ENCODE assay signal across 8 cellular contexts in the genomic region with DNA sequence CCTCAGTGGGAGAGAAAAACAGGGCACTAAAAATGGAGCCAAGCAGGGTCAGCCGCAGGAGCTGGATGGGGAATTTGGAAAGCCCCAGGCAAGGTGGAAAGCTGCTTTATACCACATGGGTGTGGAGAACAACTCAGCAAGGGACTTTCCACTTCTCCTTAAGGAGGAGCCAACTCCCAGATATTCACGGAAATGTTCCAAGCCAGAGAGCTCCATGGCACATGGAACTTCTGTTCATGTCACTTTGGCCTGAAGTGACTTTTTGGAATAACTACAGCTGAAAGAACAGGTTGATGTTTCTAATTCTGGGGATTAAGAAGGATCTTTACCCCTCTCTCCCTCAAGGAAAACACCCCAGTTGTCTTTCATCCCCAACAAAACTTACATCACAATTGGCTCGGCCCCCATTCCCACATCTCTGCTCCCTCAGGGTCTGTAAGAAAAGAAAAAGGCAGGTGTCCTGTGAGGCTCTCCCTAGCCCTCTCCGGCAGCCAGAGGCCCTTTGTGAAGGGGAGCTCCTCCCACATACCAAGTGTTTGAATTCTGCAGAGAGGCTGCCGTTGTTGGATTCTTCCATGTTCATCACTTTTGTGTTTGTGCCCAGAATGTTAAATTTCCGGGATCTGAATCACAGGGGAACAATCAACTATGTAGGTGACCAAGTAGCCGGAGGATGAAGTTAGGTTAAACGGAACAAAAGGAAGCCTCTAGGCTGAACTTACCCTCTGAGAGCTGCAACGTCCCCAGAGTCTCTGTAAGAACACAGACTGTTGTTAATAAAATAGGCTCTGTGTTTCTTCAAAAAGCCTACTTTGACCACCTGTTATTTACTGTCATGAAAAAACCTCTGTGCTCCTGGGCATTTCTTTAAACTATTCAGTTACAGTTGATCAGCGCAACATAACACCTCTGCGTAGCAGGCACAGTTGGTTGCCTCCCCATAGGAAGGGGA. TPM values are rescaled to one million over a fixed set of nuclear protein-coding genes. Genes with fewer than 3 reads are reported as not detected.
DNase-seq lines count a peak whose midpoint lies in the region; ATAC-seq and TF ChIP-seq lines count a peak whose summit lies in the region.

No MANE protein-coding gene starts in this region.

- H3K9me3 ChIP-seq in adipocyte (ENCODE audit: control insufficient read depth, low read length) (no peaks in the 10 kb centered on the region), spleen (no peaks in the 10 kb centered on the region)

- 70 to 83% (median 76%) methylated on average over 10 to 11 of the region's 11 CpGs for WGBS in spleen, 5 donors

- H3K4me1 ChIP-seq in adipocyte (ENCODE audit: control insufficient read depth, insufficient read depth, low read length): peaks cover 17% of the 10 kb centered on the region
- H3K4me1 ChIP-seq in spleen: peaks cover 0 to 17% (median 8%) of the 10 kb centered on the region in 6 donors

- H3K9ac ChIP-seq in adipocyte (ENCODE audit: low read length): peak overlapping the region; percentile 46

- no peak for ATAC-seq in HG03095 (IDR thresholded peaks at IDR 0.05; ENCODE audit: unreplicated experiment)
- ATAC-seq in GM21360 (IDR thresholded peaks at IDR 0.05; ENCODE audit: unreplicated experiment): no peak
- ATAC-seq in HG02938 (IDR thresholded peaks at IDR 0.05; ENCODE audit: unreplicated experiment): no peak

- H3K4me1 Mint-ChIP-seq in immature natural killer cell: no peaks in the 10 kb centered on the region

- TF ChIP-seq POLR2A in spleen (IDR thresholded peaks at IDR 0.05): no peak

- intact Hi-C loops in spleen (cut with DNase I; ENCODE audit: low total_unique reads): no loop called here

- H3K4me3 ChIP-seq in adipocyte (ENCODE audit: low read length) (no peak overlapping the region), spleen (no peak overlapping the region)

- no peak overlapping the region for H3K27ac Mint-ChIP-seq in immature natural killer cell

- H3K36me3 Mint-ChIP-seq in immature natural killer cell: peaks cover 13 to 52% (median 24%) of the 10 kb centered on the region in 3 donors

- H3K27me3 Mint-ChIP-seq in immature natural killer cell (ENCODE audit: low read depth in 3 of 3): peaks cover 0 to 3% (median 2%) of the 10 kb centered on the region in 3 donors

- H3K36me3 ChIP-seq in adipocyte (ENCODE audit: control insufficient read depth, insufficient read depth, low read length, severe bottlenecking) (peaks cover 94% of the 10 kb centered on the region), spleen (peaks cover 7 to 100% (median 97%) of the 10 kb centered on the region in 6 donors)

- H3K27ac ChIP-seq in spleen: peak overlapping the region in 6 of 8 donors; percentile 19 to 54 (median 34)

- no peak overlapping the region for H3K4me3 Mint-ChIP-seq in immature natural killer cell

- H3K27me3 ChIP-seq in adipocyte (replicated peaks; ENCODE audit: control insufficient read depth, insufficient read depth, low read length) (no peaks in the 10 kb centered on the region), spleen (replicated peaks in 1 of 7) (no peaks in the 10 kb centered on the region)

- no peak for TF ChIP-seq CTCF in spleen (IDR thresholded peaks at IDR 0.05 in 8 of 11, conservative IDR thresholded peaks at IDR 0.05 in 3 of 11)

- peak; percentile 24 for DNase-seq in HS-27A (ENCODE audit: low read depth)
- peak; percentile 73 for DNase-seq in adipocyte (ENCODE audit: low read depth)
- DNase-seq in iPS DF 19.7 (ENCODE audit: low read depth, low spot score): peak; percentile 84
- no peak for DNase-seq in spleen
- no peak for DNase-seq in immature natural killer cell

- H3K9me3 Mint-ChIP-seq in immature natural killer cell: no peaks in the 10 kb centered on the region

RNA-seq across cellular contexts. Expression of a gene that starts 41.0 kb away (rescaled TPM):
- 100 to 1,000 TPM in 1 of 7 donors, 10 to 100 TPM in 6; 63.7 to 131 (median 76.5) TPM for total RNA-seq in spleen
- polyA plus RNA-seq in spleen (10 to 100 TPM; 22.7 to 42.3 (median 28.4) TPM), immature natural killer cell (10 to 100 TPM; 33.2 to 62.9 (median 38.2) TPM)

RNA-seq across cellular contexts. Expression of a gene that starts 53.1 kb away (rescaled TPM):
- total RNA-seq in spleen: 100 to 1,000 TPM in 5 of 7 donors, 10 to 100 TPM in 2; 90.2 to 171 (median 103) TPM
- polyA plus RNA-seq in spleen (10 to 100 TPM; 26.4 to 34.7 (median 26.4) TPM), immature natural killer cell (10 to 100 TPM; 33.9 to 58.3 (median 37.8) TPM)

RNA-seq across cellular contexts. Expression of a gene that starts 58.9 kb away (rescaled TPM):
- total RNA-seq in spleen: 100 to 1,000 TPM; 229 to 326 (median 266) TPM
- 10 to 100 TPM; 18.3 to 49.8 (median 24.1) TPM for polyA plus RNA-seq in spleen
- polyA plus RNA-seq in immature natural killer cell: 100 to 1,000 TPM; 110 to 205 (median 127) TPM

Comparison
In these comparisons a context has a peak if more than half of its experiments do, and no peak if none do; other contexts are left out.
1. DNase-seq: peak in HS-27A (single experiment), adipocyte (single experiment) and iPS DF 19.7 (single experiment); none in spleen (single experiment) and immature natural killer cell (0 of 3).